16 cellular contexts compared by ENCODE assay signal in genomic region chr15:34606545-34606944, GRCh38. TPM values are rescaled to one million over a fixed set of nuclear protein-coding genes. Genes with fewer than 3 reads are reported as not detected.
DNase-seq lines count a peak whose midpoint lies in the region; ATAC-seq, FAIRE-seq and TF ChIP-seq lines count a peak whose summit lies in the region.
"Had no signal": no experiment of that assay in that cellular context is flagged by ENCODE, and none has a peak within 500 bp of the region (broad histone marks: within the 10 kb centered on the region; RNA-seq: fewer than 3 reads in every experiment).

No MANE protein-coding gene starts in this region.

- no peaks in the 10 kb centered on the region for H3K9me3 ChIP-seq in A673 (ENCODE audit: low read depth, low read length, poor library complexity, severe bottlenecking)
- no peaks in the 10 kb centered on the region for H3K9me3 ChIP-seq in astrocyte (ENCODE audit: insufficient read depth, low read depth, low read length)
- H3K9me3 ChIP-seq: BLaER1 treated with 17β-estradiol and CSF1 and Interleukin-3, amounts not matched to agents 10 nM and 100 nM had no signal

- no peak overlapping the region for H3K9ac ChIP-seq in astrocyte (ENCODE audit: low read length)
- H3K9ac ChIP-seq: BLaER1 treated with 17β-estradiol and CSF1 and Interleukin-3, amounts not matched to agents 10 nM and 100 nM had no signal

- no peak for FAIRE-seq in astrocyte (lab: Jason Lieb, UNC)
- FAIRE-seq: H54 had no signal

- H3K36me3 ChIP-seq in A673 (ENCODE audit: insufficient read depth, low read length, poor library complexity, severe bottlenecking) (no peaks in the 10 kb centered on the region), astrocyte (ENCODE audit: insufficient read depth, low read length) (no peaks in the 10 kb centered on the region)
- H3K36me3 ChIP-seq: BLaER1 treated with 17β-estradiol and CSF1 and Interleukin-3, amounts not matched to agents 10 nM and 100 nM had no signal

- CTCF ChIA-PET in A673 (lab: Charles Lee) = no interaction called here

- H4K20me1 ChIP-seq in astrocyte (ENCODE audit: insufficient read depth, low read length) = no peaks in the 10 kb centered on the region
- H4K20me1 ChIP-seq: BLaER1 treated with 17β-estradiol and CSF1 and Interleukin-3, amounts not matched to agents 10 nM and 100 nM had no signal

- no peak overlapping the region for H3K4me3 ChIP-seq in A673 (ENCODE audit: low read depth, low read length, poor library complexity, severe bottlenecking)
- H3K4me3 ChIP-seq in astrocyte (ENCODE audit: insufficient read depth, low read depth, low read length) = no peak overlapping the region
- H3K4me3 ChIP-seq: BLaER1 treated with 17β-estradiol and CSF1 and Interleukin-3, amounts not matched to agents 10 nM and 100 nM had no signal

- ATAC-seq in omental fat pad (ENCODE audit: low FRiP score) (no peak), HG03571 (IDR thresholded peaks at IDR 0.05; ENCODE audit: unreplicated experiment) (no peak)
- ATAC-seq: HCT116 had no signal

- H3K79me2 ChIP-seq in astrocyte (ENCODE audit: insufficient read depth, low read length) = no peaks in the 10 kb centered on the region

- no peak for TF ChIP-seq CTCF in A673 (conservative IDR thresholded peaks at IDR 0.05; ENCODE audit: low read depth, low read length)
- no peak for TF ChIP-seq CTCF in astrocyte (IDR thresholded peaks at IDR 0.05; ENCODE audit: insufficient read depth, low read depth, low read length)
- no peak for TF ChIP-seq CTCF in omental fat pad (IDR thresholded peaks at IDR 0.05)

- H3K27ac ChIP-seq in A673 (ENCODE audit: low read depth, low read length, poor library complexity, severe bottlenecking) (no peak overlapping the region), astrocyte (ENCODE audit: low read depth, low read length) (no peak overlapping the region)
- H3K27ac ChIP-seq: BLaER1 treated with 17β-estradiol and CSF1 and Interleukin-3, amounts not matched to agents 10 nM and 100 nM had no signal

- no peaks in the 10 kb centered on the region for H3K36me3 Mint-ChIP-seq in astrocyte (ENCODE audit: low read depth, unreplicated experiment)
- H3K36me3 Mint-ChIP-seq: CD4-positive, CD25-positive, alpha-beta regulatory T cell had no signal

- DNase-seq in A673 (ENCODE audit: low spot score) (peak; percentile 71), RPMI7951 (ENCODE audit: low read depth) (peak; percentile 81), astrocyte (ENCODE audit: low read depth) (peak; percentile 23), iris pigment epithelial cell (ENCODE audit: low read depth) (peak; percentile 11), omental fat pad (ENCODE audit: low spot score) (no peak), NCI-H2227 (lab: John Stamatoyannopoulos, UW; ENCODE audit: unreplicated experiment) (no peak), NCI-H526 treated with DMSO at 0.1 percent for 48 hours (lab: John Stamatoyannopoulos, UW) (no peak)
- DNase-seq: 8988T; ACHN; Calu3; CD4-positive, CD25-positive, alpha-beta regulatory T cell; DMS 273 treated with DMSO at 0.1 percent for 48 hours had no signal

- H3K4me2 ChIP-seq in astrocyte (ENCODE audit: low read length) = no peak overlapping the region
- H3K4me2 ChIP-seq: BLaER1 treated with 17β-estradiol and CSF1 and Interleukin-3, amounts not matched to agents 10 nM and 100 nM had no signal

- H3K9me3 Mint-ChIP-seq in astrocyte (ENCODE audit: unreplicated experiment) = no peaks in the 10 kb centered on the region

- H3K4me3 Mint-ChIP-seq in astrocyte (ENCODE audit: unreplicated experiment) = no peak overlapping the region
- H3K4me3 Mint-ChIP-seq: CD4-positive, CD25-positive, alpha-beta regulatory T cell had no signal

- POLR2A ChIA-PET in A673 (lab: Charles Lee; ENCODE audit: low non-redundant PET) = no interaction called here

- no peak overlapping the region for H2AFZ ChIP-seq in astrocyte (ENCODE audit: low read depth, low read length)

- H3K4me1 Mint-ChIP-seq in astrocyte (ENCODE audit: low read depth, unreplicated experiment) = no peaks in the 10 kb centered on the region

- H3K4me1 ChIP-seq in A673 (ENCODE audit: insufficient read depth, low read length, poor library complexity, severe bottlenecking) = peaks cover 17% of the 10 kb centered on the region
- H3K4me1 ChIP-seq in astrocyte (ENCODE audit: insufficient read depth, low read length) = no peaks in the 10 kb centered on the region

- peaks cover 6% of the 10 kb centered on the region for H3K27me3 Mint-ChIP-seq in astrocyte (ENCODE audit: low read depth, unreplicated experiment)

- H3K27ac Mint-ChIP-seq in astrocyte (ENCODE audit: unreplicated experiment) = no peak overlapping the region
- H3K27ac Mint-ChIP-seq: CD4-positive, CD25-positive, alpha-beta regulatory T cell had no signal

- peaks cover 7% of the 10 kb centered on the region for H3K27me3 ChIP-seq in A673 (replicated peaks; ENCODE audit: insufficient read depth, low read depth, low read length, poor library complexity)
- H3K27me3 ChIP-seq in astrocyte (ENCODE audit: insufficient read depth, low read length) = peaks cover 25% of the 10 kb centered on the region
- H3K27me3 ChIP-seq: BLaER1 treated with 17β-estradiol and CSF1 and Interleukin-3, amounts not matched to agents 10 nM and 100 nM had no signal

- BruUV-seq in A673 (replicated peaks; lab: Mats Ljungman, UMichigan) = no TSS peak

- intact Hi-C loops in A673 (cut with micrococcal nuclease; ENCODE audit: unreplicated experiment) = no loop called here

RNA-seq across cellular contexts. Expression of gene GOLGA8B, which starts 23.1 kb away (rescaled TPM):
- total RNA-seq in A673 (2021) (36.0 and 47.5 TPM in 2 replicates), astrocyte (55.8 and 61.6 TPM in 2 replicates), omental fat pad (100 to 1,000 TPM in 1 of 4 donors, 10 to 100 TPM in 3; 59.3 to 120 (median 86.5) TPM)
- 9.4 and 11.3 TPM in 2 replicates for total RNA-seq in RPMI7951 (2014; rRNA removed; shearing (Covaris generic))

Comparison
In these comparisons a context has a peak if more than half of its experiments do, and no peak if none do; other contexts are left out.
1. DNase-seq: peak in A673 (single experiment), RPMI7951 (single experiment), astrocyte (single experiment) and iris pigment epithelial cell (single experiment); none in omental fat pad (single experiment), NCI-H2227 (single experiment) and NCI-H526 treated with DMSO at 0.1 percent for 48 hours (single experiment).